Comparison of ENCODE assay signal across 2 cellular contexts in the genomic region with DNA sequence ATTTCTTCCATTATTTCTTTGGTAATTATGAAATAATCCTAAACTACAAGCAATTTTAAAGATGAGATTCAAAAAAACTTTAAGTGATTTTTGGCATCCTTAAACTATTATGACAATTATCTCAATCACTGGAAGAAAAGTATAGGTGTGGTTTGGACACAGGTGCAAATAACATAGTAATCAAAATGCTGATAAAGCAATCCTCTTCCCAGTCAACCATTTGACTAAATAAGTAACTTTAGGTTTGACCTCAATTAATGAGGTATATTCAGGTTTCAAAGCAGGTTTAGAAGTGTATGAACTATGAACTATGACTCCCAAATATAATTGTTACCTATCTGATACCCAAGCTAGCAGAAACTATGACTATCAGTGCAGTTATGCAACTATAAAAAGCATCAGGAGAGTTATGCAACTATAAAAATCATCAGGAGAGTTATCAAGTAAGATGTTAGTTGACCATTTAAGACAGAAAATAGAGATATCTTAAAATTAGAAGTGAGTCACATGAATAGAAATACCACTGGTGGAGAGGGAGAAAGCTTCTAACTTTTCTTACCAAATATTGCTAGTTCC.
A peak's percentile ranks its signal among the peaks of the same experiment; 100 is the strongest.
TF ChIP-seq lines count a peak whose summit lies in the region.

No MANE protein-coding gene starts in this region.

TF ChIP-seq in HepG2, 621 proteins besides CTCF, POLR2A, EP300 and RAD21:
- TF ChIP-seq MAFK (conservative IDR thresholded peaks at IDR 0.05 in 1 of 2, IDR thresholded peaks at IDR 0.05 in 1 of 2; ENCODE audit: low read length in 2 of 2) (peak; percentile 42 to 70; a peak in 3 of 4 replicates), ZNF713 (CRISPR knock-in tag; IDR thresholded peaks at IDR 0.05) (no peak)
- TF ChIP-seq, protein P1, sequence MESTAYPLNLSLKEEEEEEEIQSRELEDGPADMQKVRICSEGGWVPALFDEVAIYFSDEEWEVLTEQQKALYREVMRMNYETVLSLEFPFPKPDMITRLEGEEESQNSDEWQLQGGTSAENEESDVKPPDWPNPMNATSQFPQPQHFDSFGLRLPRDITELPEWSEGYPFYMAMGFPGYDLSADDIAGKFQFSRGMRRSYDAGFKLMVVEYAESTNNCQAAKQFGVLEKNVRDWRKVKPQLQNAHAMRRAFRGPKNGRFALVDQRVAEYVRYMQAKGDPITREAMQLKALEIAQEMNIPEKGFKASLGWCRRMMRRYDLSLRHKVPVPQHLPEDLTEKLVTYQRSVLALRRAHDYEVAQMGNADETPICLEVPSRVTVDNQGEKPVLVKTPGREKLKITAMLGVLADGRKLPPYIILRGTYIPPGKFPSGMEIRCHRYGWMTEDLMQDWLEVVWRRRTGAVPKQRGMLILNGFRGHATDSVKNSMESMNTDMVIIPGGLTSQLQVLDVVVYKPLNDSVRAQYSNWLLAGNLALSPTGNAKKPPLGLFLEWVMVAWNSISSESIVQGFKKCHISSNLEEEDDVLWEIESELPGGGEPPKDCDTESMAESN (CRISPR knock-in tag; conservative IDR thresholded peaks at IDR 0.05): no peak

TF ChIP-seq in IMR-90, 13 proteins besides CTCF, POLR2A, EP300 and RAD21:
- no peak for TF ChIP-seq MAZ (IDR thresholded peaks at IDR 0.05; ENCODE audit: borderline replicate concordance, low read depth, low read length)
- no peak for TF ChIP-seq USF2 (IDR thresholded peaks at IDR 0.05; ENCODE audit: low read depth, low read length)
- no peak for TF ChIP-seq RCOR1 (IDR thresholded peaks at IDR 0.05; ENCODE audit: insufficient replicate concordance, low read length)
- no peak for TF ChIP-seq BHLHE40 (IDR thresholded peaks at IDR 0.05; ENCODE audit: low read depth, low read length)
- TF ChIP-seq RFX5 (IDR thresholded peaks at IDR 0.05; ENCODE audit: low read depth, low read length): no peak
- peak; percentile 73 for TF ChIP-seq MAFK (IDR thresholded peaks at IDR 0.05; ENCODE audit: low read depth, low read length)
- no peak for TF ChIP-seq NFE2L2 (IDR thresholded peaks at IDR 0.05; ENCODE audit: low read depth, low read length)
- no peak for TF ChIP-seq CHD1 (IDR thresholded peaks at IDR 0.05; ENCODE audit: low read depth, low read length)
- no peak for TF ChIP-seq SMC3 (IDR thresholded peaks at IDR 0.05; ENCODE audit: low read depth, low read length)
- TF ChIP-seq CEBPB (IDR thresholded peaks at IDR 0.05; ENCODE audit: low read depth, low read length): peak; percentile 57
- no peak for TF ChIP-seq MXI1 (IDR thresholded peaks at IDR 0.05; ENCODE audit: borderline replicate concordance, low read depth, low read length)
